In genomic region chr20:36472656-36473071, GRCh38 we compare ENCODE assay signal across 1 cellular context.
TF ChIP-seq lines count a peak whose summit lies in the region.

No MANE protein-coding gene starts in this region.

TF ChIP-seq in A549, 52 proteins besides CTCF, POLR2A, EP300 and RAD21 (continued from another document):
- TF ChIP-seq ATOH8 (CRISPR knock-in tag; IDR thresholded peaks at IDR 0.05; ENCODE audit: low read depth) (no peak), MAFK (IDR thresholded peaks at IDR 0.05; ENCODE audit: partially characterized antibody) (no peak)
